1 cellular context compared by ENCODE assay signal in genomic region chr11:74070713-74071506, GRCh38.
TF ChIP-seq lines count a peak whose summit lies in the region.

No MANE protein-coding gene starts in this region.

TF ChIP-seq in K562, 482 proteins besides CTCF, POLR2A, EP300 and RAD21 (continued from another document):
- TF ChIP-seq ZNF134 (CRISPR knock-in tag; conservative IDR thresholded peaks at IDR 0.05) (no peak), ARNT (IDR thresholded peaks at IDR 0.05) (no peak), E2F5 (CRISPR knock-in tag; IDR thresholded peaks at IDR 0.05) (no peak)
